1 cellular context compared by ENCODE assay signal in genomic region chr13:22793598-22794134, GRCh38.
TF ChIP-seq lines count a peak whose summit lies in the region.

No MANE protein-coding gene starts in this region.

TF ChIP-seq in HepG2, 621 proteins besides CTCF, POLR2A, EP300 and RAD21 (continued from another document and continues in another):
- TF ChIP-seq GMEB1 (CRISPR knock-in tag; IDR thresholded peaks at IDR 0.05; ENCODE audit: borderline replicate concordance) (no peak), ZNF615 (CRISPR knock-in tag; IDR thresholded peaks at IDR 0.05; ENCODE audit: borderline replicate concordance) (no peak), REXO4 (CRISPR knock-in tag; IDR thresholded peaks at IDR 0.05; ENCODE audit: borderline replicate concordance) (no peak), GFI1 (CRISPR knock-in tag; IDR thresholded peaks at IDR 0.05; ENCODE audit: borderline replicate concordance) (peak; percentile 68; the same call in 1 of the 2 replicates), ZNF414 (CRISPR knock-in tag; IDR thresholded peaks at IDR 0.05) (no peak), ZNF205 (CRISPR knock-in tag; IDR thresholded peaks at IDR 0.05) (no peak), CBX5 (CRISPR knock-in tag; IDR thresholded peaks at IDR 0.05; ENCODE audit: borderline replicate concordance) (no peak), ZNF484 (CRISPR knock-in tag; IDR thresholded peaks at IDR 0.05; ENCODE audit: borderline replicate concordance, low read depth) (no peak), ELF3 (CRISPR knock-in tag; IDR thresholded peaks at IDR 0.05) (peak; percentile 82), HNRNPLL (IDR thresholded peaks at IDR 0.05; ENCODE audit: low read depth, low read length, poor library complexity, severe bottlenecking) (no peak), NCOR1 (IDR thresholded peaks at IDR 0.05; ENCODE audit: borderline replicate concordance, low read length) (peak; percentile 66; the same call in 1 of the 2 replicates), NRL (CRISPR knock-in tag; IDR thresholded peaks at IDR 0.05; ENCODE audit: borderline replicate concordance) (no peak), JDP2 (CRISPR knock-in tag; IDR thresholded peaks at IDR 0.05; ENCODE audit: borderline replicate concordance) (no peak), TOE1 (CRISPR knock-in tag; IDR thresholded peaks at IDR 0.05) (no peak), RELA (CRISPR knock-in tag; IDR thresholded peaks at IDR 0.05) (no peak), USF2 (IDR thresholded peaks at IDR 0.05; ENCODE audit: low read depth, low read length) (no peak), USF2 (CRISPR knock-in tag; IDR thresholded peaks at IDR 0.05; ENCODE audit: borderline replicate concordance) (peak; percentile 36; the same call in 1 of the 2 replicates), MLLT10 (CRISPR knock-in tag; IDR thresholded peaks at IDR 0.05) (no peak), CREB1 (IDR thresholded peaks at IDR 0.05) (no peak), CREB1 (CRISPR knock-in tag; IDR thresholded peaks at IDR 0.05) (peak; percentile 38; the same call in 1 of the 2 replicates), DPF2 (CRISPR knock-in tag; IDR thresholded peaks at IDR 0.05; ENCODE audit: borderline replicate concordance, low read depth) (0 out of 2 replicates have a peak, but pooled peaks have one; percentile 29), MYNN (CRISPR knock-in tag; IDR thresholded peaks at IDR 0.05; ENCODE audit: low read depth) (no peak), NFE2L1 (CRISPR knock-in tag; IDR thresholded peaks at IDR 0.05; ENCODE audit: borderline replicate concordance) (no peak), DMAP1 (CRISPR knock-in tag; IDR thresholded peaks at IDR 0.05) (no peak), KLF12 (CRISPR knock-in tag; IDR thresholded peaks at IDR 0.05; ENCODE audit: borderline replicate concordance) (no peak), ONECUT2 (CRISPR knock-in tag; IDR thresholded peaks at IDR 0.05) (peak; percentile 49; the same call in 1 of the 2 replicates), SPEN (CRISPR knock-in tag; IDR thresholded peaks at IDR 0.05; ENCODE audit: low read depth) (no peak), ZNF614 (CRISPR knock-in tag; IDR thresholded peaks at IDR 0.05; ENCODE audit: borderline replicate concordance) (no peak; the same call in 1 of the 2 replicates), ZNF101 (CRISPR knock-in tag; IDR thresholded peaks at IDR 0.05; ENCODE audit: borderline replicate concordance, low read depth) (no peak), SNRNP70 (IDR thresholded peaks at IDR 0.05; ENCODE audit: low read depth, low read length) (no peak), POLR2G (IDR thresholded peaks at IDR 0.05; ENCODE audit: low read depth, low read length) (no peak), NONO (IDR thresholded peaks at IDR 0.05) (no peak), NONO (CRISPR knock-in tag; conservative IDR thresholded peaks at IDR 0.05) (no peak), RNF219 (CRISPR knock-in tag; IDR thresholded peaks at IDR 0.05) (0 out of 2 replicates have a peak, but pooled peaks have one; percentile 31), EED (CRISPR knock-in tag; IDR thresholded peaks at IDR 0.05) (no peak), ZFP1 (CRISPR knock-in tag; IDR thresholded peaks at IDR 0.05) (no peak), PHF20 (CRISPR knock-in tag; IDR thresholded peaks at IDR 0.05) (no peak), ZNF781 (CRISPR knock-in tag; IDR thresholded peaks at IDR 0.05; ENCODE audit: borderline replicate concordance, not compliant biosample characterization) (no peak), ZFP36 (IDR thresholded peaks at IDR 0.05; ENCODE audit: borderline replicate concordance, low read depth, low read length, partially characterized antibody) (no peak), TEF (CRISPR knock-in tag; IDR thresholded peaks at IDR 0.05) (no peak), DR1 (CRISPR knock-in tag; IDR thresholded peaks at IDR 0.05) (no peak)
- TF ChIP-seq, protein P1, sequence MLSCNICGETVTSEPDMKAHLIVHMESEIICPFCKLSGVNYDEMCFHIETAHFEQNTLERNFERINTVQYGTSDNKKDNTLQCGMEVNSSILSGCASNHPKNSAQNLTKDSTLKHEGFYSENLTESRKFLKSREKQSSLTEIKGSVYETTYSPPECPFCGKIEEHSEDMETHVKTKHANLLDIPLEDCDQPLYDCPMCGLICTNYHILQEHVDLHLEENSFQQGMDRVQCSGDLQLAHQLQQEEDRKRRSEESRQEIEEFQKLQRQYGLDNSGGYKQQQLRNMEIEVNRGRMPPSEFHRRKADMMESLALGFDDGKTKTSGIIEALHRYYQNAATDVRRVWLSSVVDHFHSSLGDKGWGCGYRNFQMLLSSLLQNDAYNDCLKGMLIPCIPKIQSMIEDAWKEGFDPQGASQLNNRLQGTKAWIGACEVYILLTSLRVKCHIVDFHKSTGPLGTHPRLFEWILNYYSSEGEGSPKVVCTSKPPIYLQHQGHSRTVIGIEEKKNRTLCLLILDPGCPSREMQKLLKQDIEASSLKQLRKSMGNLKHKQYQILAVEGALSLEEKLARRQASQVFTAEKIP (CRISPR knock-in tag; IDR thresholded peaks at IDR 0.05; ENCODE audit: borderline replicate concordance): no peak
- TF ChIP-seq, protein P2, sequence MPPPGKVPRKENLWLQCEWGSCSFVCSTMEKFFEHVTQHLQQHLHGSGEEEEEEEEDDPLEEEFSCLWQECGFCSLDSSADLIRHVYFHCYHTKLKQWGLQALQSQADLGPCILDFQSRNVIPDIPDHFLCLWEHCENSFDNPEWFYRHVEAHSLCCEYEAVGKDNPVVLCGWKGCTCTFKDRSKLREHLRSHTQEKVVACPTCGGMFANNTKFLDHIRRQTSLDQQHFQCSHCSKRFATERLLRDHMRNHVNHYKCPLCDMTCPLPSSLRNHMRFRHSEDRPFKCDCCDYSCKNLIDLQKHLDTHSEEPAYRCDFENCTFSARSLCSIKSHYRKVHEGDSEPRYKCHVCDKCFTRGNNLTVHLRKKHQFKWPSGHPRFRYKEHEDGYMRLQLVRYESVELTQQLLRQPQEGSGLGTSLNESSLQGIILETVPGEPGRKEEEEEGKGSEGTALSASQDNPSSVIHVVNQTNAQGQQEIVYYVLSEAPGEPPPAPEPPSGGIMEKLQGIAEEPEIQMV (CRISPR knock-in tag; IDR thresholded peaks at IDR 0.05; ENCODE audit: low read depth): no peak
- TF ChIP-seq, protein P3, sequence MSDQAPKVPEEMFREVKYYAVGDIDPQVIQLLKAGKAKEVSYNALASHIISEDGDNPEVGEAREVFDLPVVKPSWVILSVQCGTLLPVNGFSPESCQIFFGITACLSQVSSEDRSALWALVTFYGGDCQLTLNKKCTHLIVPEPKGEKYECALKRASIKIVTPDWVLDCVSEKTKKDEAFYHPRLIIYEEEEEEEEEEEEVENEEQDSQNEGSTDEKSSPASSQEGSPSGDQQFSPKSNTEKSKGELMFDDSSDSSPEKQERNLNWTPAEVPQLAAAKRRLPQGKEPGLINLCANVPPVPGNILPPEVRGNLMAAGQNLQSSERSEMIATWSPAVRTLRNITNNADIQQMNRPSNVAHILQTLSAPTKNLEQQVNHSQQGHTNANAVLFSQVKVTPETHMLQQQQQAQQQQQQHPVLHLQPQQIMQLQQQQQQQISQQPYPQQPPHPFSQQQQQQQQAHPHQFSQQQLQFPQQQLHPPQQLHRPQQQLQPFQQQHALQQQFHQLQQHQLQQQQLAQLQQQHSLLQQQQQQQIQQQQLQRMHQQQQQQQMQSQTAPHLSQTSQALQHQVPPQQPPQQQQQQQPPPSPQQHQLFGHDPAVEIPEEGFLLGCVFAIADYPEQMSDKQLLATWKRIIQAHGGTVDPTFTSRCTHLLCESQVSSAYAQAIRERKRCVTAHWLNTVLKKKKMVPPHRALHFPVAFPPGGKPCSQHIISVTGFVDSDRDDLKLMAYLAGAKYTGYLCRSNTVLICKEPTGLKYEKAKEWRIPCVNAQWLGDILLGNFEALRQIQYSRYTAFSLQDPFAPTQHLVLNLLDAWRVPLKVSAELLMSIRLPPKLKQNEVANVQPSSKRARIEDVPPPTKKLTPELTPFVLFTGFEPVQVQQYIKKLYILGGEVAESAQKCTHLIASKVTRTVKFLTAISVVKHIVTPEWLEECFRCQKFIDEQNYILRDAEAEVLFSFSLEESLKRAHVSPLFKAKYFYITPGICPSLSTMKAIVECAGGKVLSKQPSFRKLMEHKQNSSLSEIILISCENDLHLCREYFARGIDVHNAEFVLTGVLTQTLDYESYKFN (CRISPR knock-in tag; conservative IDR thresholded peaks at IDR 0.05): peak; percentile 85
- TF ChIP-seq, protein P4, sequence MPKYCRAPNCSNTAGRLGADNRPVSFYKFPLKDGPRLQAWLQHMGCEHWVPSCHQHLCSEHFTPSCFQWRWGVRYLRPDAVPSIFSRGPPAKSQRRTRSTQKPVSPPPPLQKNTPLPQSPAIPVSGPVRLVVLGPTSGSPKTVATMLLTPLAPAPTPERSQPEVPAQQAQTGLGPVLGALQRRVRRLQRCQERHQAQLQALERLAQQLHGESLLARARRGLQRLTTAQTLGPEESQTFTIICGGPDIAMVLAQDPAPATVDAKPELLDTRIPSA (CRISPR knock-in tag; IDR thresholded peaks at IDR 0.05; ENCODE audit: borderline replicate concordance): no peak
- TF ChIP-seq, protein P5, sequence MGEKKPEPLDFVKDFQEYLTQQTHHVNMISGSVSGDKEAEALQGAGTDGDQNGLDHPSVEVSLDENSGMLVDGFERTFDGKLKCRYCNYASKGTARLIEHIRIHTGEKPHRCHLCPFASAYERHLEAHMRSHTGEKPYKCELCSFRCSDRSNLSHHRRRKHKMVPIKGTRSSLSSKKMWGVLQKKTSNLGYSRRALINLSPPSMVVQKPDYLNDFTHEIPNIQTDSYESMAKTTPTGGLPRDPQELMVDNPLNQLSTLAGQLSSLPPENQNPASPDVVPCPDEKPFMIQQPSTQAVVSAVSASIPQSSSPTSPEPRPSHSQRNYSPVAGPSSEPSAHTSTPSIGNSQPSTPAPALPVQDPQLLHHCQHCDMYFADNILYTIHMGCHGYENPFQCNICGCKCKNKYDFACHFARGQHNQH (CRISPR knock-in tag; IDR thresholded peaks at IDR 0.05): peak; percentile 69; the same call in 1 of the 2 replicates
- TF ChIP-seq, protein P6, sequence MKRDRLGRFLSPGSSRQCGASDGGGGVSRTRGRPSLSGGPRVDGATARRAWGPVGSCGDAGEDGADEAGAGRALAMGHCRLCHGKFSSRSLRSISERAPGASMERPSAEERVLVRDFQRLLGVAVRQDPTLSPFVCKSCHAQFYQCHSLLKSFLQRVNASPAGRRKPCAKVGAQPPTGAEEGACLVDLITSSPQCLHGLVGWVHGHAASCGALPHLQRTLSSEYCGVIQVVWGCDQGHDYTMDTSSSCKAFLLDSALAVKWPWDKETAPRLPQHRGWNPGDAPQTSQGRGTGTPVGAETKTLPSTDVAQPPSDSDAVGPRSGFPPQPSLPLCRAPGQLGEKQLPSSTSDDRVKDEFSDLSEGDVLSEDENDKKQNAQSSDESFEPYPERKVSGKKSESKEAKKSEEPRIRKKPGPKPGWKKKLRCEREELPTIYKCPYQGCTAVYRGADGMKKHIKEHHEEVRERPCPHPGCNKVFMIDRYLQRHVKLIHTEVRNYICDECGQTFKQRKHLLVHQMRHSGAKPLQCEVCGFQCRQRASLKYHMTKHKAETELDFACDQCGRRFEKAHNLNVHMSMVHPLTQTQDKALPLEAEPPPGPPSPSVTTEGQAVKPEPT (CRISPR knock-in tag; IDR thresholded peaks at IDR 0.05; ENCODE audit: low read depth): no peak
